ENCODE assay signal across 8 cellular contexts in genomic region chr5:72815580-72816296, GRCh38. TPM values are rescaled to one million over a fixed set of nuclear protein-coding genes. Genes with fewer than 3 reads are reported as not detected.
DNase-seq lines count a peak whose midpoint lies in the region; ATAC-seq and TF ChIP-seq lines count a peak whose summit lies in the region.

No MANE protein-coding gene starts in this region.

- peaks cover 0 to 8% of the 10 kb centered on the region in 2 donors for H3K36me3 ChIP-seq in neuronal stem cell (replicated peaks in 1 of 2; ENCODE audit: control insufficient read depth in 2 of 2, insufficient read depth in 2 of 2, low read length in 2 of 2)

- H3K4me1 ChIP-seq in neuronal stem cell (ENCODE audit: control insufficient read depth in 2 of 2, insufficient read depth in 1 of 2, low read depth in 1 of 2, low read length in 2 of 2) = peaks cover 2 to 9% of the 10 kb centered on the region in 2 donors

- no peak overlapping the region for H3K4ac ChIP-seq in neuronal stem cell (ENCODE audit: low read length)

- peak overlapping the region; percentile 86 for H3K18ac ChIP-seq in neuronal stem cell (ENCODE audit: low read length)

- peak overlapping the region; percentile 81 for H3K4me3 ChIP-seq in epithelial cell of proximal tubule (ENCODE audit: low read depth, low read length)
- peak overlapping the region; percentile 75 to 87 for H3K4me3 ChIP-seq in neuronal stem cell (ENCODE audit: low read length in 2 of 2)

- no peaks in the 10 kb centered on the region for H3K79me1 ChIP-seq in neuronal stem cell (ENCODE audit: low read depth, low read length)

- no peak overlapping the region for H2AK5ac ChIP-seq in neuronal stem cell (ENCODE audit: low read depth, low read length)

- no peak overlapping the region for H2BK15ac ChIP-seq in neuronal stem cell (ENCODE audit: low read length)

- in situ Hi-C loops in SK-MEL-5 (cut with HindIII; ENCODE audit: low pct_unique_long_range_greater_than_20kb, low sequenced_read_pairs) = no loop called here

- peak overlapping the region; percentile 99 for H2AFZ ChIP-seq in neuronal stem cell (ENCODE audit: low read length)

- H3K9ac ChIP-seq in neuronal stem cell (ENCODE audit: low read depth, low read length, poor library complexity) = peak overlapping the region; percentile 93

- H3K4me2 ChIP-seq in neuronal stem cell (ENCODE audit: insufficient read depth, low read length, poor library complexity, severe bottlenecking) = peak overlapping the region; percentile 89

- ATAC-seq in HG03575 (IDR thresholded peaks at IDR 0.05; ENCODE audit: extremely low read depth, insufficient number of reproducible peaks, low FRiP score, unreplicated experiment) (peak; percentile 1), GM21529 (IDR thresholded peaks at IDR 0.05; ENCODE audit: unreplicated experiment) (no peak), HG03159 (IDR thresholded peaks at IDR 0.05; ENCODE audit: unreplicated experiment) (no peak)

- peak overlapping the region; percentile 99 for H2BK5ac ChIP-seq in neuronal stem cell (ENCODE audit: low read length)

- peaks cover 0 to 8% of the 10 kb centered on the region in 2 donors for H3K9me3 ChIP-seq in neuronal stem cell (replicated peaks in 1 of 2; ENCODE audit: control insufficient read depth in 2 of 2, insufficient read depth in 1 of 2, low read depth in 1 of 2, low read length in 2 of 2)

- H2BK12ac ChIP-seq in neuronal stem cell (ENCODE audit: low read length) = no peak overlapping the region

- peak overlapping the region; percentile 99 for H3K23ac ChIP-seq in neuronal stem cell (ENCODE audit: low read depth, low read length, poor library complexity)

- no CpG with 5 or more reads among the region's 14 CpGs for WGBS in neuronal stem cell (ENCODE audit: extremely low coverage in 2 of 2, insufficient read length in 2 of 2, insufficient replicate concordance in 1 of 2), 2 donors

- no peaks in the 10 kb centered on the region for H3K27me3 ChIP-seq in neuronal stem cell (ENCODE audit: control insufficient read depth in 3 of 3, insufficient read depth in 3 of 3, low read depth in 1 of 3, low read length in 3 of 3)

- H2BK120ac ChIP-seq in neuronal stem cell (ENCODE audit: low read depth, low read length) = no peak overlapping the region

- peak overlapping the region; percentile 96 for H3K27ac ChIP-seq in neuronal stem cell (replicated peaks; ENCODE audit: low read length)

- H4K8ac ChIP-seq in neuronal stem cell (ENCODE audit: low read depth, low read length) = no peak overlapping the region

- no peak overlapping the region for H4K91ac ChIP-seq in neuronal stem cell (ENCODE audit: low read depth, low read length, poor library complexity)

- DNase-seq in COR-L47 (lab: John Stamatoyannopoulos, UW) (peak; percentile 28), SK-MEL-5 (ENCODE audit: low read depth, low spot score) (peak; percentile 9), epithelial cell of proximal tubule (ENCODE audit: low read depth) (no peak), neuronal stem cell (ENCODE audit: low spot score) (no peak), mucosa of gallbladder (ENCODE audit: low spot score) (no peak)

- no peak for TF ChIP-seq CTCF in epithelial cell of proximal tubule (conservative IDR thresholded peaks at IDR 0.05; ENCODE audit: low read depth, low read length)

- H3K14ac ChIP-seq in neuronal stem cell (ENCODE audit: low read length) = peak overlapping the region; percentile 5

RNA-seq across cellular contexts. Expression of gene TNPO1, which starts 0.7 kb away (rescaled TPM):
- total RNA-seq in SK-MEL-5 (2014; rRNA removed; shearing (Covaris generic)) = 301 and 303 TPM in 2 replicates
- polyA plus RNA-seq in SK-MEL-5 (2015; cell fraction: cytosol; rRNA removed) = 104 and 128 TPM in 2 replicates
- 99.9 and 103 TPM in 2 replicates for polyA plus RNA-seq in SK-MEL-5 (2015; cell fraction: nucleus; rRNA removed)
- total RNA-seq in epithelial cell of proximal tubule (68.1 and 128 TPM in 2 replicates), mucosa of gallbladder (99.6 TPM)
- 59.0 TPM for polyA plus RNA-seq in neuronal stem cell (2013, experiment 1 of 2)
- 59.8 TPM for polyA plus RNA-seq in neuronal stem cell (2013, experiment 2 of 2)

Comparison
In these comparisons a context has a peak if more than half of its experiments do, and no peak if none do; other contexts are left out.
1. DNase-seq: peak in COR-L47 (single experiment) and SK-MEL-5 (single experiment); none in epithelial cell of proximal tubule (single experiment), neuronal stem cell (single experiment) and mucosa of gallbladder (single experiment).